ENCODE assay signal across 1 cellular context in genomic region chr1:109509176-109510134, GRCh38.
TF ChIP-seq lines count a peak whose summit lies in the region.

Gene AMIGO1 (minus strand): TSS chr1:109509727. CDS start chr1:109508912, 815 bp downstream.

TF ChIP-seq in endothelial cell of umbilical vein, 7 proteins besides CTCF, POLR2A, EP300 and RAD21 (continued from another document):
- TF ChIP-seq POLR2AphosphoS5 (IDR thresholded peaks at IDR 0.05; ENCODE audit: insufficient read depth, low read depth, low read length) (no peak), JUN (IDR thresholded peaks at IDR 0.05; ENCODE audit: borderline replicate concordance, insufficient read depth, insufficient read length, low read depth) (no peak), FOS (IDR thresholded peaks at IDR 0.05; ENCODE audit: borderline replicate concordance, insufficient read depth, low read length) (no peak)
